ENCODE assay signal across 11 cellular contexts in the genomic region with DNA sequence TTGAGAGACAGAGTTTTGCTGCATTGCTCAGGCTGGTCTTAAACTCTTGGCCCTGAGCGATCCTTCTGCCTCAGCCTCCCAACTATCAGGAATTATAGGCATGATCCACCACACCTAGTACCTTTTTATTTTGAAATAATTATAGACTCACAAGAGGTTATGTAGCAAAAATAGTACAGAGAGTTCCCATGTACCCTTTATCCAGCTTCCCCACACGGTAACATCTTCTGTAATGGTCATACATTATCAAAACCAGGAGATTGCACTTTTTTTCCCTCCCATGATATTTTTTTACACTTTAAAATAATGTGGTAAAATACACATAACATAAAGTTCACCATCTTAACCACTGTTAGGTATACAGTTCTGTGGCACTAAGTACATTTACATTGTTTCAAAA. TPM values are rescaled to one million over a fixed set of nuclear protein-coding genes. Genes with fewer than 3 reads are reported as not detected.
"Had no signal": no experiment of that assay in that cellular context is flagged by ENCODE, and none has a peak within 500 bp of the region (broad histone marks: within the 10 kb centered on the region; RNA-seq: fewer than 3 reads in every experiment).

No MANE protein-coding gene starts in this region.

- H3K9me3 ChIP-seq: HAP-1 had no signal

- H3K27ac ChIP-seq: GM23248 had no signal

- DNase-seq: GM23248, GOT3, H7, H9, HCEC 1CT, HFFc6 had no signal

- ATAC-seq: GM23338, HCT116 had no signal

- H3K4me2 ChIP-seq: GM23338 had no signal

- H3K4me3 Mint-ChIP-seq: GM23338, H9, HFFc6 had no signal

- H3K9me3 Mint-ChIP-seq: HFFc6 had no signal

- H3K9ac ChIP-seq: GM23248 had no signal

- H3K4me1 Mint-ChIP-seq: GM23338, H9 had no signal

- H3K27ac Mint-ChIP-seq: GM23338, H9, HFFc6 had no signal

- H3K4me3 ChIP-seq: GM23248, GM23338, HAP-1 had no signal

- FAIRE-seq: H1, H54 had no signal

- H3K4me1 ChIP-seq: HAP-1 had no signal

- H3K36me3 ChIP-seq: HAP-1 had no signal

RNA-seq across cellular contexts. Expression of a gene that starts 28.8 kb away (rescaled TPM):
- total RNA-seq: GM23248, HFFc6 had no signal
- polyA plus RNA-seq: GM23248 had no signal
